ENCODE assay signal across 8 cellular contexts in the genomic region with DNA sequence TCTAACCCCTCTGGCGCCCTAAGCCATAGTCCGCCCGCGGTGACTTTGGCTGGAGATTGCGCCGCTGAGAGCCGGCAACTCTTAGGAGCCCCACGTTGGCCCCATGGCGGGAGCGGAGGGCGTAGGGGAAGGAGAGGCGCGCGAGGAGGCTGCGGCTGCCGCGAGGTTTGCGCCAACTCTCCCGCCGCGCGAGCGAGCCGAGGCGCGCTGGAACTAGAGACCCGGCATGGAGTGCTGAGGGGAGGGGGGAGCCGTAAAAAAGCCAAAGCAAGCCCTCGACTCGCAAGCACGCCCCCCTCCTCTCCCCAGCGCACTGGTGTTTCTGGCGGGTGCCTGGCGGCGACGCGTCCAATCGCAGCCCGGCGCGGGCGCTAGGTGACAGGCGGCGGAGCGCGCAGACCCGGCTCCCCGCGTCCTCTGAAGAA. TPM values are rescaled to one million over a fixed set of nuclear protein-coding genes. Genes with fewer than 3 reads are reported as not detected.
A peak's percentile ranks its signal among the peaks of the same experiment; 100 is the strongest.
DNase-seq lines count a peak whose midpoint lies in the region; ATAC-seq and TF ChIP-seq lines count a peak whose summit lies in the region.

A gene with protein sequence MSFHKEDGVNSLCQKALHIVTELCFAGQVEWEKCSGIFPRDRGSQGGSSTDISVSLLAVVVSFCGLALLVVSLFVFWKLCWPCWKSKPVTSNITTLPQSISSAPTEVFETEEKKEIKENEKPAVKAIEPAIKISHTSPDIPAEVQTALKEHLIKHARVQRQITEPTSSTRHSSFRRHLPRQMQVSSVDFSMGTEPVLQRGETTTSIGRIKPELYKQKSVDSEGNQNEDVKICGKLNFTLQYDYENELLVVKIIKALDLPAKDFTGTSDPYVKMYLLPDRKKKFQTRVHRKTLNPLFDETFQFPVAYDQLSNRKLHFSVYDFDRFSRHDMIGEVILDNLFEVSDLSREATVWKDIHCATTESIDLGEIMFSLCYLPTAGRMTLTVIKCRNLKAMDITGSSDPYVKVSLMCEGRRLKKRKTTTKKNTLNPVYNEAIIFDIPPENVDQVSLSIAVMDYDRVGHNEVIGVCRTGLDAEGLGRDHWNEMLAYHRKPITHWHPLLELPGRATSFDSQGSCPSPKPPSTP (minus strand): TSS at position 233 of the 425 bp plus-strand sequence. CDS start 297 bp downstream, outside the sequence.

- H3K36me3 ChIP-seq in thoracic aorta: no peaks in the 10 kb centered on the region

- TF ChIP-seq CTCF in astrocyte of the cerebellum (IDR thresholded peaks at IDR 0.05; ENCODE audit: low read depth, low read length, missing control alignments) (no peak), thoracic aorta (IDR thresholded peaks at IDR 0.05) (no peak)

- H3K4me1 ChIP-seq in thoracic aorta (ENCODE audit: control insufficient read depth in 1 of 2, low read depth in 2 of 2): peaks cover 0 to 5% of the 10 kb centered on the region in 2 donors

- peak within 1 kb of the TSS; percentile 47 for H3K4me3 ChIP-seq in astrocyte of the cerebellum (ENCODE audit: low read depth, low read length)
- H3K4me3 ChIP-seq in thoracic aorta: peak within 1 kb of the TSS; percentile 72

- ATAC-seq in thoracic aorta (ENCODE audit: insufficient number of reproducible peaks, low FRiP score, low read depth) (no peak), HG03342 (IDR thresholded peaks at IDR 0.05; ENCODE audit: unreplicated experiment) (no peak)

- DNase-seq in stimulated activated CD4-positive, alpha-beta T cell treated with anti-CD3 and anti-CD28 coated beads, Interleukin-15, amount 100 ng/mL, for 24 hours: peak; percentile 6
- DNase-seq in stimulated activated CD4-positive, alpha-beta T cell treated with anti-CD3 and anti-CD28 coated beads, Interleukin-2, amount 100 ng/mL, for 48 hours: no peak
- DNase-seq in astrocyte of the cerebellum (ENCODE audit: low read depth) (no peak), left kidney (ENCODE audit: low read depth, low spot score) (peak; percentile 87), thoracic aorta (ENCODE audit: low spot score) (no peak), cerebellar nuclear complex (lab: John Stamatoyannopoulos, UW) (no peak)
- no peak for DNase-seq in stimulated activated CD4-positive, alpha-beta T cell treated with anti-CD3 and anti-CD28 coated beads, Interleukin-4, amount 100 ng/mL, for 24 hours

- no peak within 1 kb of the TSS for H3K27ac ChIP-seq in thoracic aorta

- in situ Hi-C loops in astrocyte of the cerebellum (cut with HindIII; ENCODE audit: low sequenced_read_pairs): no loop called here

- H3K9me3 ChIP-seq in thoracic aorta: no peaks in the 10 kb centered on the region

- no peaks in the 10 kb centered on the region for H3K27me3 ChIP-seq in thoracic aorta (replicated peaks; ENCODE audit: insufficient read depth)

RNA-seq across cellular contexts. Expression of the gene that starts here (rescaled TPM):
- not detected for total RNA-seq in thoracic aorta

Comparison
In these comparisons a context has a peak if more than half of its experiments do, and no peak if none do; other contexts are left out.
1. DNase-seq: peak in stimulated activated CD4-positive, alpha-beta T cell treated with anti-CD3 and anti-CD28 coated beads, Interleukin-15, amount 100 ng/mL, for 24 hours (single experiment) and left kidney (single experiment); none in stimulated activated CD4-positive, alpha-beta T cell treated with anti-CD3 and anti-CD28 coated beads, Interleukin-2, amount 100 ng/mL, for 48 hours (0 of 2), astrocyte of the cerebellum (single experiment), thoracic aorta (single experiment), cerebellar nuclear complex (0 of 2) and stimulated activated CD4-positive, alpha-beta T cell treated with anti-CD3 and anti-CD28 coated beads, Interleukin-4, amount 100 ng/mL, for 24 hours (single experiment).